Comparison of ENCODE assay signal across 3 cellular contexts in genomic region chr6:32968770-32969684, GRCh38.
TF ChIP-seq lines count a peak whose summit lies in the region.

No MANE protein-coding gene starts in this region.

TF ChIP-seq in A549, 52 proteins besides CTCF, POLR2A, EP300 and RAD21:
- peak; percentile 67 for TF ChIP-seq HMGXB4 (CRISPR knock-in tag; IDR thresholded peaks at IDR 0.05; ENCODE audit: borderline replicate concordance)
- TF ChIP-seq EHF (CRISPR knock-in tag; IDR thresholded peaks at IDR 0.05), result peak; percentile 81; the same call in 1 of the 2 replicates
- TF ChIP-seq MYC (IDR thresholded peaks at IDR 0.05; ENCODE audit: borderline replicate concordance, low read length), result no peak
- peak; percentile 84 for TF ChIP-seq HOXB5 (CRISPR knock-in tag; IDR thresholded peaks at IDR 0.05)
- TF ChIP-seq USF2 (IDR thresholded peaks at IDR 0.05), result peak; percentile 82
- peak; percentile 78; the same call in 1 of the 2 replicates for TF ChIP-seq TP53 (CRISPR knock-in tag; IDR thresholded peaks at IDR 0.05)
- TF ChIP-seq MAX (IDR thresholded peaks at IDR 0.05), result peak; percentile 83; the same call in 1 of the 2 replicates
- peak in 1 of 2 experiments; percentile 12; a peak in 1 of 5 replicates for TF ChIP-seq JUN (IDR thresholded peaks at IDR 0.05)
- no peak for TF ChIP-seq CHD2 (IDR thresholded peaks at IDR 0.05; ENCODE audit: low read length, partially characterized antibody)
- TF ChIP-seq E2F6 (IDR thresholded peaks at IDR 0.05; ENCODE audit: borderline replicate concordance, low read depth), result peak; percentile 77
- no peak for TF ChIP-seq BCL3 (IDR thresholded peaks at IDR 0.05)

TF ChIP-seq in IMR-90, 13 proteins besides CTCF, POLR2A, EP300 and RAD21:
- peak; percentile 9; the same call in 1 of the 2 replicates for TF ChIP-seq NFE2L2 (IDR thresholded peaks at IDR 0.05; ENCODE audit: low read depth, low read length)
- peak; percentile 77 for TF ChIP-seq MAZ (IDR thresholded peaks at IDR 0.05; ENCODE audit: borderline replicate concordance, low read depth, low read length)
- no peak for TF ChIP-seq SMC3 (IDR thresholded peaks at IDR 0.05; ENCODE audit: low read depth, low read length)
- no peak for TF ChIP-seq RFX5 (IDR thresholded peaks at IDR 0.05; ENCODE audit: low read depth, low read length)
- peak; percentile 51; the same call in 1 of the 2 replicates for TF ChIP-seq BHLHE40 (IDR thresholded peaks at IDR 0.05; ENCODE audit: low read depth, low read length)
- no peak for TF ChIP-seq CEBPB (IDR thresholded peaks at IDR 0.05; ENCODE audit: low read depth, low read length)
- peak; percentile 87 for TF ChIP-seq USF2 (IDR thresholded peaks at IDR 0.05; ENCODE audit: low read depth, low read length)

TF ChIP-seq in neural cell, 6 proteins besides CTCF, POLR2A, EP300 and RAD21:
- no peak for TF ChIP-seq EZH2 (IDR thresholded peaks at IDR 0.05; ENCODE audit: borderline replicate concordance, insufficient read depth, low read length, poor library complexity, severe bottlenecking)
- TF ChIP-seq SMC3 (conservative IDR thresholded peaks at IDR 0.05; ENCODE audit: poor library complexity), result no peak
- peak; percentile 77 for TF ChIP-seq TAF1 (IDR thresholded peaks at IDR 0.05; ENCODE audit: low read depth)
- peak; percentile 90 for TF ChIP-seq REST (IDR thresholded peaks at IDR 0.05; ENCODE audit: borderline replicate concordance)
- peak; percentile 88 for TF ChIP-seq POLR2AphosphoS5 (IDR thresholded peaks at IDR 0.05)
- TF ChIP-seq MXI1 (conservative IDR thresholded peaks at IDR 0.05; ENCODE audit: poor library complexity, severe bottlenecking), result no peak
